Comparison of ENCODE assay signal across 8 cellular contexts in the genomic region with DNA sequence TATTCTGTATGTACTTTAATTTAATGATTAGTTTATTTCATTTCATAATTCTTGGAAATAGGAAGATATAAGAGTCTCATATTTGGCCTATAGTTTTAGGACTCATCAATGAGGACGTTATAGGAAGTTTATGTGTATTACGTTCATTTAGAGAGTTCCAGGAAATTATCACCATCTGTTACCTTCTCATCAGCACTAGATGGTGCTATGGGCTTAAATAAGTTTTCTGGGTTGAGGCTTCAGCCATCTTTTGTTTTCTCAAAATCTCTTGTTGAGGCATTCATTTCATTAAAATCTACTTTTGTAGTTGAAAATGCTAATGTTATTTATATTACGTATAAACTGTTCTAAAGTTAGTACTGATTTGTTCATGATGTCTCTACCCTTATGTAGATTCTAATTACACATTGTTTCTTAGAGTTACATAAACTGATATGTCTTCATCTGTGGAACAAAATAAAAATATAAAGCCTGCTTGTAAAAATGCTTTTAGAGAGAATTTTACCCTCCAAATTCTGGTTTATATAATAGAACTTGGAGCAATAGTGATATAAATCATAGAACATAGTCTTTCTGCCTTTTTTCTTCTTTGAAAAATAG.
DNase-seq lines count a peak whose midpoint lies in the region; ATAC-seq, FAIRE-seq and TF ChIP-seq lines count a peak whose summit lies in the region.

No MANE protein-coding gene starts in this region.

- no peak for TF ChIP-seq POLR2A in thyroid gland (IDR thresholded peaks at IDR 0.05)

- H3K9me3 ChIP-seq in astrocyte (ENCODE audit: insufficient read depth, low read depth, low read length) (no peaks in the 10 kb centered on the region), keratinocyte (ENCODE audit: control insufficient read depth, low read depth, low read length) (no peaks in the 10 kb centered on the region), thyroid gland (no peaks in the 10 kb centered on the region)

- H3K36me3 Mint-ChIP-seq in astrocyte (ENCODE audit: low read depth, unreplicated experiment) = no peaks in the 10 kb centered on the region

- no peaks in the 10 kb centered on the region for H3K4me1 ChIP-seq in astrocyte (ENCODE audit: insufficient read depth, low read length)
- H3K4me1 ChIP-seq in keratinocyte (ENCODE audit: control insufficient read depth, extremely low read depth, insufficient read depth, low read length) = no peaks in the 10 kb centered on the region
- H3K4me1 ChIP-seq in thyroid gland = no peaks in the 10 kb centered on the region

- no peaks in the 10 kb centered on the region for H3K27me3 Mint-ChIP-seq in astrocyte (ENCODE audit: low read depth, unreplicated experiment)

- H3K36me3 ChIP-seq in astrocyte (ENCODE audit: insufficient read depth, low read length) = no peaks in the 10 kb centered on the region
- no peaks in the 10 kb centered on the region for H3K36me3 ChIP-seq in keratinocyte (ENCODE audit: control insufficient read depth in 2 of 2, extremely low read depth in 1 of 2, insufficient read depth in 2 of 2, low read length in 2 of 2)
- H3K36me3 ChIP-seq in thyroid gland = no peaks in the 10 kb centered on the region

- no peaks in the 10 kb centered on the region for H3K9me3 Mint-ChIP-seq in astrocyte (ENCODE audit: unreplicated experiment)

- WGBS in thyroid gland, 2 donors = 3% methylated on average over 3 of the region's 3 CpGs

- dilution Hi-C loops in keratinocyte (cut with MboI; ENCODE audit: extremely low pct_ligation_motif_present, low sequenced_read_pairs) = no loop called here

- peak; percentile 76 for DNase-seq in ELR (ENCODE audit: low read depth)
- DNase-seq in NCI-H446 treated with DMSO at 0.1 percent for 48 hours (lab: John Stamatoyannopoulos, UW) = peak; percentile 46
- peak; percentile 38 for DNase-seq in astrocyte (ENCODE audit: low read depth)
- DNase-seq in keratinocyte (ENCODE audit: low read depth, low spot score) = no peak
- no peak for DNase-seq in thyroid gland
- no peak for DNase-seq in activated T-cell treated with anti-CD3 and anti-CD28 coated beads, Interleukin-2, amount 50 U/mL, for 1 hour

- no peak overlapping the region for H3K4me2 ChIP-seq in astrocyte (ENCODE audit: low read length)
- no peak overlapping the region for H3K4me2 ChIP-seq in keratinocyte (ENCODE audit: control insufficient read depth, extremely low read depth, insufficient read depth, low read depth, low read length)

- peak; percentile 77 for TF ChIP-seq CTCF in astrocyte (IDR thresholded peaks at IDR 0.05; ENCODE audit: insufficient read depth, low read depth, low read length)
- TF ChIP-seq CTCF in keratinocyte (optimal IDR thresholded peaks at IDR 0.05 in 1 of 3, IDR thresholded peaks at IDR 0.05 in 1 of 3, conservative IDR thresholded peaks at IDR 0.05 in 1 of 3; ENCODE audit: extremely low read depth in 1 of 3, insufficient read depth in 2 of 3, low read length in 3 of 3) = peak in 2 of 3 experiments; percentile 42 to 53
- TF ChIP-seq CTCF in thyroid gland (IDR thresholded peaks at IDR 0.05) = peak in 5 of 6 experiments; percentile 38 to 82 (median 64)

- H3K79me2 ChIP-seq in astrocyte (ENCODE audit: insufficient read depth, low read length) (no peaks in the 10 kb centered on the region), keratinocyte (ENCODE audit: control insufficient read depth, insufficient read depth, low read length) (no peaks in the 10 kb centered on the region)

- ATAC-seq in GM21360 (IDR thresholded peaks at IDR 0.05; ENCODE audit: unreplicated experiment) = peak; percentile 90
- peak; percentile 97 for ATAC-seq in HG03469 (IDR thresholded peaks at IDR 0.05; ENCODE audit: unreplicated experiment)

- intact Hi-C loops in thyroid gland (cut with DNase I) = no loop called here

- H3K4me3 Mint-ChIP-seq in astrocyte (ENCODE audit: unreplicated experiment) = no peak overlapping the region

- no peaks in the 10 kb centered on the region for H3K4me1 Mint-ChIP-seq in astrocyte (ENCODE audit: low read depth, unreplicated experiment)

- no peak overlapping the region for H3K27ac Mint-ChIP-seq in astrocyte (ENCODE audit: unreplicated experiment)

- H3K4me3 ChIP-seq in astrocyte (ENCODE audit: insufficient read depth, low read depth, low read length) (no peak overlapping the region), keratinocyte (ENCODE audit: control insufficient read depth in 2 of 3, extremely low read depth in 1 of 3, insufficient read depth in 2 of 3, low read depth in 1 of 3, low read length in 3 of 3) (no peak overlapping the region), thyroid gland (replicated peaks in 1 of 3) (no peak overlapping the region)

- no peaks in the 10 kb centered on the region for H4K20me1 ChIP-seq in astrocyte (ENCODE audit: insufficient read depth, low read length)
- H4K20me1 ChIP-seq in keratinocyte (ENCODE audit: control insufficient read depth, extremely low read depth, insufficient read depth, low read length) = no peaks in the 10 kb centered on the region

- H3K27ac ChIP-seq in astrocyte (ENCODE audit: low read depth, low read length) (no peak overlapping the region), keratinocyte (ENCODE audit: control insufficient read depth, insufficient read depth, low read length) (no peak overlapping the region), thyroid gland (no peak overlapping the region)

- H2AFZ ChIP-seq in astrocyte (ENCODE audit: low read depth, low read length) (peak overlapping the region; percentile 23), keratinocyte (ENCODE audit: control insufficient read depth, low read length) (peak overlapping the region; percentile 62)

- no peak overlapping the region for H3K9ac ChIP-seq in astrocyte (ENCODE audit: low read length)
- H3K9ac ChIP-seq in keratinocyte (ENCODE audit: control insufficient read depth, extremely low read depth, insufficient read depth, low read length) = no peak overlapping the region

- FAIRE-seq in astrocyte (lab: Jason Lieb, UNC) (peak; percentile 81), keratinocyte (lab: Jason Lieb, UNC) (peak; percentile 70)

- no peaks in the 10 kb centered on the region for H3K27me3 ChIP-seq in astrocyte (ENCODE audit: insufficient read depth, low read length)
- no peaks in the 10 kb centered on the region for H3K27me3 ChIP-seq in keratinocyte (ENCODE audit: control insufficient read depth, extremely low read depth, insufficient read depth, low read length)
- H3K27me3 ChIP-seq in thyroid gland = no peaks in the 10 kb centered on the region

- H3K9me1 ChIP-seq in keratinocyte (ENCODE audit: control insufficient read depth, extremely low read depth, insufficient read depth, low read length) = no peaks in the 10 kb centered on the region

Comparison
In these comparisons a context has a peak if more than half of its experiments do, and no peak if none do; other contexts are left out.
1. DNase-seq: peak in ELR (single experiment), NCI-H446 treated with DMSO at 0.1 percent for 48 hours (single experiment) and astrocyte (single experiment); none in keratinocyte (single experiment), thyroid gland (0 of 2) and activated T-cell treated with anti-CD3 and anti-CD28 coated beads, Interleukin-2, amount 50 U/mL, for 1 hour (single experiment).
2. Peak in every context shown above with its lines, with median percentiles within 50 percentile points of each other: CTCF ChIP-seq.